In the genomic region with DNA sequence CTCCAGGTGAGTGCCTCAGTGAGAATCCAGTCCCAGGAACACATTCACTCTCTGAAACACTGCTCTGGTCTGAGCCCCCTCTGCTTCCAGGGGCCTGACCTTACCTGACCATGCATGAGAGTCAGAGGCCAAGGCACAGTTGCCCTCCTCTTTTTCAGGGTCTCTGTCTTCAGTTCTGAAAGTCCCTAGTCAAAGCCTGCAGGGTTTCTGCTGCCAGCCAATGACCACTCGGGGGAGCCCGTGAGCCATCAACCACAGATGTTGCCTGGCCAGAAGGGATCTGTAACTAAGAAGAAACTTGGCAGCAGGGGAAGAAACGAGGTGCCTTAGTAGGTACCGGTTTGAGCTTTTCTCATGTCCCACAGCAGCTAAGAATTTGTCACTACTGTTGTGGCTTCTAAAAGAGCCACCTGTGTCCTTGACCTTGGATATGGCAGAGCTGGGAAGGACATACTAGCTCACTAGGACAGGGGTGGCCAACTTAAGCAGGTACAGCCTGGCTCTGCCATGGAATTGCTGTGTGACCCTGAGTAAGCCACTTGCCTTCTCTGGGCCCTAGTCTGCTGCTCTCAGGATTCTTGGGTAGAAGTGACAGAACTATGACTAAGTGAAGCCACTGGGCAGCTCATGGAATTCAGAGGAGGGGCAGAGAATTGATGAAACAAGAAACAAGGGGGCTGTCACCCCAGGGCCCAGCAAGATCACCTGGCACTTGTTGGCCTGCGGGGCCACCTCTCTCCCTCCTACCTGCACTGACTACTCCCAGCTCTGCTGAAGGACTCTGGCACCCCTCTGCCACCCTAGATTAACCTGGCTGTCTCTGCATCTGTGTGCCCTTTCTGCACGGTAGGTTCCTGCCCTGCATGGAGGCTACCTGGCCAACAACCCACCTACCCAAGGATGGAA, we compare ENCODE assay signal across 8 cellular contexts.
DNase-seq lines count a peak whose midpoint lies in the region; ATAC-seq, FAIRE-seq and TF ChIP-seq lines count a peak whose summit lies in the region.

No MANE protein-coding gene starts in this region.

- H3K79me2 ChIP-seq in K562 (ENCODE audit: control insufficient read depth, insufficient read depth, low read length) = no peaks in the 10 kb centered on the region
- H3K79me2 ChIP-seq in smooth muscle cell (ENCODE audit: low read depth) = no peaks in the 10 kb centered on the region

- no TSS peak for BruUV-seq in K562 (replicated peaks; lab: Mats Ljungman, UMichigan)

- no peaks in the 10 kb centered on the region for H4K20me1 ChIP-seq in K562 (replicated peaks; ENCODE audit: control insufficient read depth, insufficient read depth, low read length)
- no peaks in the 10 kb centered on the region for H4K20me1 ChIP-seq in smooth muscle cell (ENCODE audit: low read depth)

- WGBS in K562 (ENCODE audit: insufficient coverage, low coverage, missing lambda C conversion rate) = 0% methylated on average over 4 of the region's 6 CpGs
- 29% methylated on average over 6 of the region's 6 CpGs for WGBS in smooth muscle cell (ENCODE audit: low lambda C conversion rate)

- intact Hi-C loops in K562 (cut with micrococcal nuclease) = no loop called here

- no peak overlapping the region for H3K9ac ChIP-seq in K562 (ENCODE audit: insufficient read depth in 1 of 2, low read depth in 2 of 2, low read length in 2 of 2)
- H3K9ac ChIP-seq in smooth muscle cell (ENCODE audit: low read depth) = no peak overlapping the region

- peak; percentile 47 to 74 for TF ChIP-seq RAD21 in K562 (CRISPR knock-in tag; conservative IDR thresholded peaks at IDR 0.05 in 1 of 2, IDR thresholded peaks at IDR 0.05 in 1 of 2)

- H3K36me3 ChIP-seq in K562 (ENCODE audit: control insufficient read depth, insufficient read depth, low read length) (no peaks in the 10 kb centered on the region), smooth muscle cell (ENCODE audit: low read depth) (no peaks in the 10 kb centered on the region)

- H2AFZ ChIP-seq in K562 (ENCODE audit: low read depth, low read length) (no peak overlapping the region), smooth muscle cell (ENCODE audit: low read depth) (no peak overlapping the region)

- H3K4me1 ChIP-seq in K562 (replicated peaks in 1 of 2; ENCODE audit: control insufficient read depth in 2 of 2, insufficient read depth in 2 of 2, low read length in 2 of 2) (no peaks in the 10 kb centered on the region; a peak in 1 of 5 replicates), smooth muscle cell (ENCODE audit: low read depth) (no peaks in the 10 kb centered on the region)

- no peaks in the 10 kb centered on the region for H3F3A ChIP-seq in smooth muscle cell (ENCODE audit: low read depth)

- DNase-seq in AG09319 (ENCODE audit: extremely low read depth, low read depth) (peak; percentile 56), GM19238 (ENCODE audit: insufficient read length, low spot score) (peak; percentile 66), NB4 (ENCODE audit: low read depth) (peak; percentile 75), T-helper 9 cell (peak; percentile 46), K562 (ENCODE audit: extremely low read depth in 1 of 4, low spot score in 3 of 4) (peak; percentile 54 to 59 (median 57)), iPS DF 4.7 (ENCODE audit: extremely low read depth, low spot score) (peak; percentile 49), smooth muscle cell (lab: John Stamatoyannopoulos, UW; ENCODE audit: unreplicated experiment) (peak; percentile 35)

- no peak for TF ChIP-seq EP300 in K562 (IDR thresholded peaks at IDR 0.05; ENCODE audit: low read length)

- ATAC-seq in K562 (peak; percentile 86), GM19467 (IDR thresholded peaks at IDR 0.05; ENCODE audit: unreplicated experiment) (no peak)

- H3K9me3 ChIP-seq in K562 (replicated peaks; ENCODE audit: control insufficient read depth, insufficient read depth, low read depth, low read length) (no peaks in the 10 kb centered on the region), smooth muscle cell (replicated peaks; ENCODE audit: low read depth) (no peaks in the 10 kb centered on the region)

- H3K27ac ChIP-seq in K562 (ENCODE audit: extremely low read depth, low read depth, low read length) (no peak overlapping the region), smooth muscle cell (ENCODE audit: low read depth) (no peak overlapping the region)

- H3K4me3 ChIP-seq in NB4 (ENCODE audit: low read depth, low read length) (no peak overlapping the region), K562 (no peak overlapping the region), smooth muscle cell (no peak overlapping the region)

- H3K9me1 ChIP-seq in K562 (ENCODE audit: control insufficient read depth, insufficient read depth, low read length) = no peaks in the 10 kb centered on the region

- in situ Hi-C loops in K562 (cut with MboI) = loop anchor here (5.0 to 25.0 kb wide), 2 partner anchors 385 to 805 kb away; no protein-coding TSS in a partner anchor

- CTCF ChIA-PET in K562 (lab: Yijun Ruan, JAX; ENCODE audit: low intra/inter-chr PET ratio) = interaction anchor here (1.2 to 3.5 kb wide), 3 partner anchors 385 to 539 kb away, joined by 3 to 22 read pairs (median 3); no protein-coding TSS in a partner anchor

- H3K4me2 ChIP-seq in K562 (ENCODE audit: insufficient read depth, low read length) (no peak overlapping the region), smooth muscle cell (no peak overlapping the region)

- peaks cover 0 to 17% of the 10 kb centered on the region in 2 experiments; a peak in 2 of 5 replicates for H3K27me3 ChIP-seq in K562 (ENCODE audit: control insufficient read depth in 2 of 2, insufficient read depth in 2 of 2, low read length in 2 of 2)
- peaks cover 36% of the 10 kb centered on the region for H3K27me3 ChIP-seq in smooth muscle cell (ENCODE audit: low read depth)

- POLR2A ChIA-PET in K562 (lab: Yijun Ruan, JAX) = no interaction called here

- TF ChIP-seq POLR2A in NB4 (IDR thresholded peaks at IDR 0.05; ENCODE audit: extremely low read depth, insufficient read length) (no peak), K562 (conservative IDR thresholded peaks at IDR 0.05) (no peak)

- TF ChIP-seq CTCF in AG09319 (IDR thresholded peaks at IDR 0.05; ENCODE audit: low read depth, low read length) = peak; percentile 98
- peak; percentile 95 for TF ChIP-seq CTCF in NB4 (IDR thresholded peaks at IDR 0.05; ENCODE audit: low read depth, low read length)
- TF ChIP-seq CTCF in K562 (IDR thresholded peaks at IDR 0.05 in 2 of 3, conservative IDR thresholded peaks at IDR 0.05 in 1 of 3; ENCODE audit: insufficient read depth in 2 of 3, low read depth in 1 of 3, low read length in 3 of 3) = peak; percentile 69 to 75 (median 70)
- TF ChIP-seq CTCF in smooth muscle cell (IDR thresholded peaks at IDR 0.05; ENCODE audit: borderline replicate concordance, insufficient read depth, poor library complexity, severe bottlenecking) = peak; percentile 86

- FAIRE-seq in K562 (lab: Jason Lieb, UNC) = peak; percentile 69

TF ChIP-seq in K562, 482 proteins besides CTCF, POLR2A, EP300 and RAD21:
- no peak for TF ChIP-seq GTF2E2 (tag; IDR thresholded peaks at IDR 0.05)
- peak; percentile 63 for TF ChIP-seq SMC3 (conservative IDR thresholded peaks at IDR 0.05; ENCODE audit: insufficient read depth, low read depth, low read length)
